ENCODE assay signal across 1 cellular context in the genomic region with DNA sequence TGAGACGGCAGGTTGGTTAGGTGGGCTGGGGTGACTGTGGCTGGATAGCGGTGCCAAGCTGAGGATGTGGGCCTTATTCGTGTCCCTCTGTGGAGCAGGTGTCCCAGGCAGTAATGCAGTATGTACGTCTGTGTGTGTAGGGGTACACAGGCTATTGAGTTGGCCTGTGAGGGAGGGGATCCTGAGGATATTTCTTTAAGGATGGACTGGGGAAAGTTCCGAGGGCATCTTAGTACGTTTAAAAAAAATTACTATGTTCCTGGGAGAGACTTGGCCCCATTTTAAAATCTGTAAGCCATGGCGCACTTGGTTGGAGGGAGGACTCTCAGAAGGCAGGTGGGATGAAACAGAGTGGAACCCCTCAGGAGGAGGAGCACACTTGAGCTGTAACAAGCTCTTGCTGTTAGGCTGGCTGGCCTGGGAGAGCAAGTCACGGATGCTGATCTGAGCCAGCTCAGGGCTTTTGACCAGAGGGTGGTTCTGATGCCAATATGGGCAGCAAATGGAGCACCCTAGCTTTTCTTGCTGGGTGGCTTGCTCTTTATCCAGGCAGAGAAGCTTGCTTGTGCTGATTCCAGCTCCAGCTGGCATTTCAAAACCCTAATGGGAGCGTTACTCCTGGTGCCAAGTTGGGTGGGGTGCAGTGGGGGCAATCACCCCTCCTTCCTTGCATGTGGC.
TF ChIP-seq lines count a peak whose summit lies in the region.

No MANE protein-coding gene starts in this region.

TF ChIP-seq in GM12878, 131 proteins besides CTCF, POLR2A, EP300 and RAD21 (continued from another document):
- TF ChIP-seq SREBF2 (IDR thresholded peaks at IDR 0.05; ENCODE audit: low read length) (no peak), MTA3 (IDR thresholded peaks at IDR 0.05; ENCODE audit: borderline replicate concordance, low read length) (peak; percentile 22; the same call in 1 of the 2 replicates), NFXL1 (IDR thresholded peaks at IDR 0.05; ENCODE audit: borderline replicate concordance) (peak; percentile 93; the same call in 1 of the 2 replicates), RELA (IDR thresholded peaks at IDR 0.05; ENCODE audit: borderline replicate concordance, partially characterized antibody) (no peak), YY1 (IDR thresholded peaks at IDR 0.05; ENCODE audit: low read depth, low read length) (0 out of 2 replicates have a peak, but pooled peaks have one; percentile 4), POLR2AphosphoS2 (IDR thresholded peaks at IDR 0.05; ENCODE audit: low read depth, low read length) (0 out of 2 replicates have a peak, but pooled peaks have one; percentile 36), IKZF1 (conservative IDR thresholded peaks at IDR 0.05) (no peak), MEF2B (IDR thresholded peaks at IDR 0.05; ENCODE audit: partially characterized antibody, poor library complexity, severe bottlenecking) (no peak), PAX5 (IDR thresholded peaks at IDR 0.05; ENCODE audit: borderline replicate concordance, low read depth, low read length) (0 out of 2 replicates have a peak, but pooled peaks have one; percentile 43), GATAD2B (conservative IDR thresholded peaks at IDR 0.05; ENCODE audit: low read depth) (no peak), STAT1 (conservative IDR thresholded peaks at IDR 0.05) (no peak)
- TF ChIP-seq, protein P1, sequence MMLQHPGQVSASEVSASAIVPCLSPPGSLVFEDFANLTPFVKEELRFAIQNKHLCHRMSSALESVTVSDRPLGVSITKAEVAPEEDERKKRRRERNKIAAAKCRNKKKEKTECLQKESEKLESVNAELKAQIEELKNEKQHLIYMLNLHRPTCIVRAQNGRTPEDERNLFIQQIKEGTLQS (IDR thresholded peaks at IDR 0.05; ENCODE audit: borderline replicate concordance, extremely low read depth, low read depth, low read length): no peak
- TF ChIP-seq, protein P2, sequence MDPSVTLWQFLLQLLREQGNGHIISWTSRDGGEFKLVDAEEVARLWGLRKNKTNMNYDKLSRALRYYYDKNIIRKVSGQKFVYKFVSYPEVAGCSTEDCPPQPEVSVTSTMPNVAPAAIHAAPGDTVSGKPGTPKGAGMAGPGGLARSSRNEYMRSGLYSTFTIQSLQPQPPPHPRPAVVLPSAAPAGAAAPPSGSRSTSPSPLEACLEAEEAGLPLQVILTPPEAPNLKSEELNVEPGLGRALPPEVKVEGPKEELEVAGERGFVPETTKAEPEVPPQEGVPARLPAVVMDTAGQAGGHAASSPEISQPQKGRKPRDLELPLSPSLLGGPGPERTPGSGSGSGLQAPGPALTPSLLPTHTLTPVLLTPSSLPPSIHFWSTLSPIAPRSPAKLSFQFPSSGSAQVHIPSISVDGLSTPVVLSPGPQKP (IDR thresholded peaks at IDR 0.05; ENCODE audit: low read depth, low read length): no peak
- TF ChIP-seq, protein P3, sequence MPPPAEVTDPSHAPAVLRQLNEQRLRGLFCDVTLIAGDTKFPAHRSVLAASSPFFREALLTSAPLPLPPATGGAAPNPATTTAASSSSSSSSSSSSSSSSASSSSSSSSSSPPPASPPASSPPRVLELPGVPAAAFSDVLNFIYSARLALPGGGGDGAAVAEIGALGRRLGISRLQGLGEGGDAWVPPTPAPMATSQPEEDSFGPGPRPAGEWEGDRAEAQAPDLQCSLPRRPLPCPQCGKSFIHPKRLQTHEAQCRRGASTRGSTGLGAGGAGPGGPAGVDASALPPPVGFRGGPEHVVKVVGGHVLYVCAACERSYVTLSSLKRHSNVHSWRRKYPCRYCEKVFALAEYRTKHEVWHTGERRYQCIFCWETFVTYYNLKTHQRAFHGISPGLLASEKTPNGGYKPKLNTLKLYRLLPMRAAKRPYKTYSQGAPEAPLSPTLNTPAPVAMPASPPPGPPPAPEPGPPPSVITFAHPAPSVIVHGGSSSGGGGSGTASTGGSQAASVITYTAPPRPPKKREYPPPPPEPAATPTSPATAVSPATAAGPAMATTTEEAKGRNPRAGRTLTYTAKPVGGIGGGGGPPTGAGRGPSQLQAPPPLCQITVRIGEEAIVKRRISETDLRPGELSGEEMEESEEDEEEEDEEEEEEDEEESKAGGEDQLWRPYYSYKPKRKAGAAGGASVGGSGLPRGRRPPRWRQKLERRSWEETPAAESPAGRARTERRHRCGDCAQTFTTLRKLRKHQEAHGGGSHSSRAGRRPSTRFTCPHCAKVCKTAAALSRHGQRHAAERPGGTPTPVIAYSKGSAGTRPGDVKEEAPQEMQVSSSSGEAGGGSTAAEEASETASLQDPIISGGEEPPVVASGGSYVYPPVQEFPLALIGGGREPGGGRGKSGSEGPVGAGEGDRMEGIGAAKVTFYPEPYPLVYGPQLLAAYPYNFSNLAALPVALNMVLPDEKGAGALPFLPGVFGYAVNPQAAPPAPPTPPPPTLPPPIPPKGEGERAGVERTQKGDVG (CRISPR knock-in tag; IDR thresholded peaks at IDR 0.05): no peak
- TF ChIP-seq, protein P4, sequence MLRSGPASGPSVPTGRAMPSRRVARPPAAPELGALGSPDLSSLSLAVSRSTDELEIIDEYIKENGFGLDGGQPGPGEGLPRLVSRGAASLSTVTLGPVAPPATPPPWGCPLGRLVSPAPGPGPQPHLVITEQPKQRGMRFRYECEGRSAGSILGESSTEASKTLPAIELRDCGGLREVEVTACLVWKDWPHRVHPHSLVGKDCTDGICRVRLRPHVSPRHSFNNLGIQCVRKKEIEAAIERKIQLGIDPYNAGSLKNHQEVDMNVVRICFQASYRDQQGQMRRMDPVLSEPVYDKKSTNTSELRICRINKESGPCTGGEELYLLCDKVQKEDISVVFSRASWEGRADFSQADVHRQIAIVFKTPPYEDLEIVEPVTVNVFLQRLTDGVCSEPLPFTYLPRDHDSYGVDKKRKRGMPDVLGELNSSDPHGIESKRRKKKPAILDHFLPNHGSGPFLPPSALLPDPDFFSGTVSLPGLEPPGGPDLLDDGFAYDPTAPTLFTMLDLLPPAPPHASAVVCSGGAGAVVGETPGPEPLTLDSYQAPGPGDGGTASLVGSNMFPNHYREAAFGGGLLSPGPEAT (IDR thresholded peaks at IDR 0.05; ENCODE audit: low read depth): no peak
- TF ChIP-seq, protein P5, sequence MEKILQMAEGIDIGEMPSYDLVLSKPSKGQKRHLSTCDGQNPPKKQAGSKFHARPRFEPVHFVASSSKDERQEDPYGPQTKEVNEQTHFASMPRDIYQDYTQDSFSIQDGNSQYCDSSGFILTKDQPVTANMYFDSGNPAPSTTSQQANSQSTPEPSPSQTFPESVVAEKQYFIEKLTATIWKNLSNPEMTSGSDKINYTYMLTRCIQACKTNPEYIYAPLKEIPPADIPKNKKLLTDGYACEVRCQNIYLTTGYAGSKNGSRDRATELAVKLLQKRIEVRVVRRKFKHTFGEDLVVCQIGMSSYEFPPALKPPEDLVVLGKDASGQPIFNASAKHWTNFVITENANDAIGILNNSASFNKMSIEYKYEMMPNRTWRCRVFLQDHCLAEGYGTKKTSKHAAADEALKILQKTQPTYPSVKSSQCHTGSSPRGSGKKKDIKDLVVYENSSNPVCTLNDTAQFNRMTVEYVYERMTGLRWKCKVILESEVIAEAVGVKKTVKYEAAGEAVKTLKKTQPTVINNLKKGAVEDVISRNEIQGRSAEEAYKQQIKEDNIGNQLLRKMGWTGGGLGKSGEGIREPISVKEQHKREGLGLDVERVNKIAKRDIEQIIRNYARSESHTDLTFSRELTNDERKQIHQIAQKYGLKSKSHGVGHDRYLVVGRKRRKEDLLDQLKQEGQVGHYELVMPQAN (conservative IDR thresholded peaks at IDR 0.05): 0 out of 2 replicates have a peak, but pooled peaks have one; percentile 11
- TF ChIP-seq, protein P6, sequence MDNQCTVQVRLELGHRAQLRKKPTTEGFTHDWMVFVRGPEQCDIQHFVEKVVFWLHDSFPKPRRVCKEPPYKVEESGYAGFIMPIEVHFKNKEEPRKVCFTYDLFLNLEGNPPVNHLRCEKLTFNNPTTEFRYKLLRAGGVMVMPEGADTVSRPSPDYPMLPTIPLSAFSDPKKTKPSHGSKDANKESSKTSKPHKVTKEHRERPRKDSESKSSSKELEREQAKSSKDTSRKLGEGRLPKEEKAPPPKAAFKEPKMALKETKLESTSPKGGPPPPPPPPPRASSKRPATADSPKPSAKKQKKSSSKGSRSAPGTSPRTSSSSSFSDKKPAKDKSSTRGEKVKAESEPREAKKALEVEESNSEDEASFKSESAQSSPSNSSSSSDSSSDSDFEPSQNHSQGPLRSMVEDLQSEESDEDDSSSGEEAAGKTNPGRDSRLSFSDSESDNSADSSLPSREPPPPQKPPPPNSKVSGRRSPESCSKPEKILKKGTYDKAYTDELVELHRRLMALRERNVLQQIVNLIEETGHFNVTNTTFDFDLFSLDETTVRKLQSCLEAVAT (IDR thresholded peaks at IDR 0.05): 0 out of 2 replicates have a peak, but pooled peaks have one; percentile 25
